ENCODE assay signal across 8 cellular contexts in the genomic region with DNA sequence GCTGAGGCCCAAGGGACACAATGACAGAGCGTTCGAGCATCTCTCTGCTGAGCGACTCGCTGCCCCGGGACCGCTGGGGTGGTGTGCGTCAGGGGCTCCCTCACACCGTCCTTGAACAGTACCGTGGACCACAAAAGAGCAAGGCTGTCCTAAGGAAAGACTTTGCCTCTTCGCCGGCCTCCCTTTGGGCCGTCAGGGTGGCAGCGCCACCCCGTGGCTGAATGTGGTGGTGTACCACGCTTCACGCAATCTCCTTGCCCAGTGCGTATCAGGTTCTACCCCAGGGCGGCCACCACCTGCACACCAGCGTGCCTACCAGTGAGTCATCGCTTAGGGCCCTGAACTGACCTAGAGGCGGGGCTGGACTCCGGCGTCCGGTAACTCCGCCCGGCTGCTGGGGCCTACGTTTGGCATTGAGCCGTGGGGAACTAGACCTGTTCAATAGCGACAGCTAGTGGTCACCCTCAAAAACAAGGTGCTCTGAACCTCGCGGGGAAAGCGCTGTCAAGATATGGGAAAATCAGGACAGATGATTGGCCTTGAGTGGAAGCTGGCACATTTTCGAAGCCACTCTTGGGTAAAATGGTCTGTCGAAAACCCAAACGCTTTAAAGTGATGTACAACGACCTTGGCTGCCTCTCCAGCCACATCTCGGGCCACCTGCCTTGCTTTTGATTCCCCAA. TPM values are rescaled to one million over a fixed set of nuclear protein-coding genes. Genes with fewer than 3 reads are reported as not detected.
DNase-seq lines count a peak whose midpoint lies in the region; ATAC-seq and TF ChIP-seq lines count a peak whose summit lies in the region.

No MANE protein-coding gene starts in this region.

- TF ChIP-seq CTCF in suprapubic skin (IDR thresholded peaks at IDR 0.05): peak; percentile 88 to 94

- H3K27ac Mint-ChIP-seq in activated naive CD4-positive, alpha-beta T cell treated with anti-CD3 and anti-CD28 coated beads for 36 hours: peak overlapping the region; percentile 91

- no peak for TF ChIP-seq POLR2A in suprapubic skin (IDR thresholded peaks at IDR 0.05)

- no peaks in the 10 kb centered on the region for H3K36me3 Mint-ChIP-seq in activated naive CD4-positive, alpha-beta T cell treated with anti-CD3 and anti-CD28 coated beads for 36 hours (ENCODE audit: low read depth)

- H3K9me3 Mint-ChIP-seq in activated naive CD4-positive, alpha-beta T cell treated with anti-CD3 and anti-CD28 coated beads for 36 hours: no peaks in the 10 kb centered on the region

- no peaks in the 10 kb centered on the region for H3K27me3 ChIP-seq in suprapubic skin

- H3K9me3 ChIP-seq in suprapubic skin: no peaks in the 10 kb centered on the region

- peak; percentile 65 for ATAC-seq in GM19043 (IDR thresholded peaks at IDR 0.05; ENCODE audit: low read depth, unreplicated experiment)
- peak; percentile 84 for ATAC-seq in HG03354 (IDR thresholded peaks at IDR 0.05; ENCODE audit: poor library complexity, severe bottlenecking, unreplicated experiment)

- DNase-seq in ACHN: peak; percentile 99
- peak; percentile 82 for DNase-seq in SHP77 treated with DMSO at 0.1 percent for 48 hours (lab: John Stamatoyannopoulos, UW)
- DNase-seq in activated naive CD4-positive, alpha-beta T cell treated with anti-CD3 and anti-CD28 coated beads for 36 hours: peak; percentile 92
- DNase-seq in globus pallidus (ENCODE audit: low spot score): peak; percentile 84
- DNase-seq in occipital lobe (lab: John Stamatoyannopoulos, UW): peak; percentile 72
- peak; percentile 94 to 95 for DNase-seq in suprapubic skin (ENCODE audit: low spot score in 2 of 2)

- in situ Hi-C loops in ACHN (cut with HindIII; ENCODE audit: low pct_ligation_motif_present, low pct_unique_long_range_greater_than_20kb, low sequenced_read_pairs): no loop called here

- H3K4me1 ChIP-seq in suprapubic skin: peaks cover 12% of the 10 kb centered on the region

- no peak overlapping the region for H3K27ac ChIP-seq in suprapubic skin

- CTCF ChIA-PET in activated naive CD4-positive, alpha-beta T cell treated with anti-CD3 and anti-CD28 coated beads for 36 hours (lab: Charles Lee): interaction anchor here (0.5 to 8.7 kb wide), 47 partner anchors 10 to 612 kb away, joined by 3 to 77 read pairs (median 5); a partner anchor contains a TSS

- peak overlapping the region; percentile 66 for H3K4me3 Mint-ChIP-seq in activated naive CD4-positive, alpha-beta T cell treated with anti-CD3 and anti-CD28 coated beads for 36 hours

- intact Hi-C loops in activated naive CD4-positive, alpha-beta T cell treated with anti-CD3 and anti-CD28 coated beads for 36 hours (cut with micrococcal nuclease): loop anchor here (1.0 kb wide), 9 partner anchors 11 to 178 kb away; no protein-coding TSS in a partner anchor

- H3K4me1 Mint-ChIP-seq in activated naive CD4-positive, alpha-beta T cell treated with anti-CD3 and anti-CD28 coated beads for 36 hours (ENCODE audit: low read depth): peaks cover 71% of the 10 kb centered on the region

- H3K36me3 ChIP-seq in suprapubic skin: no peaks in the 10 kb centered on the region

- H3K4me3 ChIP-seq in suprapubic skin: peak overlapping the region; percentile 29

- H3K27me3 Mint-ChIP-seq in activated naive CD4-positive, alpha-beta T cell treated with anti-CD3 and anti-CD28 coated beads for 36 hours (ENCODE audit: low read depth): no peaks in the 10 kb centered on the region

- TF ChIP-seq EP300 in suprapubic skin (IDR thresholded peaks at IDR 0.05): no peak

- 20% methylated on average over 27 of the region's 37 CpGs for WGBS in suprapubic skin

RNA-seq across cellular contexts. Expression of a gene that starts 8.1 kb away (rescaled TPM):
- total RNA-seq in activated naive CD4-positive, alpha-beta T cell treated with anti-CD3 and anti-CD28 coated beads for 36 hours: 100 to 1,000 TPM; 107 to 113 TPM
- total RNA-seq in occipital lobe: 0.47 TPM
- 1 to 10 TPM in 3 of 4 donors, not detected in 1; 1.6 to 3.1 (median 2.0) TPM for total RNA-seq in suprapubic skin

RNA-seq across cellular contexts. Expression of a gene that starts 36.6 kb away (rescaled TPM):
- 1 to 10 TPM; 3.5 to 4.6 TPM for total RNA-seq in activated naive CD4-positive, alpha-beta T cell treated with anti-CD3 and anti-CD28 coated beads for 36 hours
- total RNA-seq in occipital lobe (2.8 TPM), suprapubic skin (10 to 100 TPM; 10.1 to 18.1 (median 15.1) TPM)

RNA-seq across cellular contexts. Expression of a gene that starts 43.1 kb away (rescaled TPM):
- 1 to 10 TPM; 6.7 to 8.0 TPM for total RNA-seq in activated naive CD4-positive, alpha-beta T cell treated with anti-CD3 and anti-CD28 coated beads for 36 hours
- total RNA-seq in occipital lobe (not detected), suprapubic skin (10 to 100 TPM; 26.2 to 88.5 (median 52.0) TPM)

RNA-seq across cellular contexts. Expression of a gene that starts 58.2 kb away (rescaled TPM):
- total RNA-seq in activated naive CD4-positive, alpha-beta T cell treated with anti-CD3 and anti-CD28 coated beads for 36 hours: under 1 TPM; 0.48 to 0.64 TPM
- 0.31 TPM for total RNA-seq in occipital lobe
- 100 to 1,000 TPM; 195 to 235 (median 227) TPM for total RNA-seq in suprapubic skin

Comparison
In these comparisons a context has a peak if more than half of its experiments do, and no peak if none do; other contexts are left out.
1. RNA of a gene that starts 8.1 kb away (total RNA-seq): 107 to 113 TPM in activated naive CD4-positive, alpha-beta T cell treated with anti-CD3 and anti-CD28 coated beads for 36 hours; 1.6 to 3.1 TPM in suprapubic skin and 0.47 TPM in occipital lobe (single experiment); every median in the first group is over 10 times any median in the second.
2. Peak in every context shown above with its lines, with median percentiles within 50 percentile points of each other: DNase-seq.